2 cellular contexts compared by ENCODE assay signal in the genomic region with DNA sequence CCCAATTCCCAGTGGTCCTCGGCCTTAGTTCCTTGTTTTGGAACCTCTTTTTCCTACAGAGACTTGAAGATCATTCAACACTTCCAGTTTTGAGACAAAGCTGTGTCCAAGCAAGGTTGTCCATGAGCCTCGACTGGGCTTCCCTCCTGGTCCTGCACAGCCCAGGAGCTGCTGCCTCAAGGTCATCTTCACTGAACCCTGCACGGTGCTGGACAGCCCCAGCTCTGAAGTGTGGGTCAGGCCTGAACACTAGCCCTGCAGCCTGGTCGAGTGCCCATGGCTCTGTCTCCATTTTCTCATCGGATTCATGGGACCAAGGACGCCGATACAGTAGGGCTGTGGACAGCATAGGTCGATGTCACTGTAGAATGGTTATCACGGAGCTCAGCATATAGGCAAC.
A peak's percentile ranks its signal among the peaks of the same experiment; 100 is the strongest.
TF ChIP-seq lines count a peak whose summit lies in the region.

No MANE protein-coding gene starts in this region.

TF ChIP-seq in HepG2, 621 proteins besides CTCF, POLR2A, EP300 and RAD21:
- TF ChIP-seq TRAFD1 (CRISPR knock-in tag; IDR thresholded peaks at IDR 0.05; ENCODE audit: borderline replicate concordance) (no peak), SMAD3 (CRISPR knock-in tag; IDR thresholded peaks at IDR 0.05) (no peak)
- TF ChIP-seq, protein P1, sequence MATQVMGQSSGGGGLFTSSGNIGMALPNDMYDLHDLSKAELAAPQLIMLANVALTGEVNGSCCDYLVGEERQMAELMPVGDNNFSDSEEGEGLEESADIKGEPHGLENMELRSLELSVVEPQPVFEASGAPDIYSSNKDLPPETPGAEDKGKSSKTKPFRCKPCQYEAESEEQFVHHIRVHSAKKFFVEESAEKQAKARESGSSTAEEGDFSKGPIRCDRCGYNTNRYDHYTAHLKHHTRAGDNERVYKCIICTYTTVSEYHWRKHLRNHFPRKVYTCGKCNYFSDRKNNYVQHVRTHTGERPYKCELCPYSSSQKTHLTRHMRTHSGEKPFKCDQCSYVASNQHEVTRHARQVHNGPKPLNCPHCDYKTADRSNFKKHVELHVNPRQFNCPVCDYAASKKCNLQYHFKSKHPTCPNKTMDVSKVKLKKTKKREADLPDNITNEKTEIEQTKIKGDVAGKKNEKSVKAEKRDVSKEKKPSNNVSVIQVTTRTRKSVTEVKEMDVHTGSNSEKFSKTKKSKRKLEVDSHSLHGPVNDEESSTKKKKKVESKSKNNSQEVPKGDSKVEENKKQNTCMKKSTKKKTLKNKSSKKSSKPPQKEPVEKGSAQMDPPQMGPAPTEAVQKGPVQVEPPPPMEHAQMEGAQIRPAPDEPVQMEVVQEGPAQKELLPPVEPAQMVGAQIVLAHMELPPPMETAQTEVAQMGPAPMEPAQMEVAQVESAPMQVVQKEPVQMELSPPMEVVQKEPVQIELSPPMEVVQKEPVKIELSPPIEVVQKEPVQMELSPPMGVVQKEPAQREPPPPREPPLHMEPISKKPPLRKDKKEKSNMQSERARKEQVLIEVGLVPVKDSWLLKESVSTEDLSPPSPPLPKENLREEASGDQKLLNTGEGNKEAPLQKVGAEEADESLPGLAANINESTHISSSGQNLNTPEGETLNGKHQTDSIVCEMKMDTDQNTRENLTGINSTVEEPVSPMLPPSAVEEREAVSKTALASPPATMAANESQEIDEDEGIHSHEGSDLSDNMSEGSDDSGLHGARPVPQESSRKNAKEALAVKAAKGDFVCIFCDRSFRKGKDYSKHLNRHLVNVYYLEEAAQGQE (IDR thresholded peaks at IDR 0.05; ENCODE audit: borderline replicate concordance in 1 of 2, low read depth in 1 of 2, low read length in 2 of 2) = 0 out of 4 replicates have a peak, but pooled peaks of 1 of the 2 experiments have one; percentile 31

TF ChIP-seq in IMR-90, 13 proteins besides CTCF, POLR2A, EP300 and RAD21:
- no peak for TF ChIP-seq MAZ (IDR thresholded peaks at IDR 0.05; ENCODE audit: borderline replicate concordance, low read depth, low read length)
- TF ChIP-seq RFX5 (IDR thresholded peaks at IDR 0.05; ENCODE audit: low read depth, low read length) = no peak
- no peak for TF ChIP-seq MXI1 (IDR thresholded peaks at IDR 0.05; ENCODE audit: borderline replicate concordance, low read depth, low read length)
- no peak for TF ChIP-seq BHLHE40 (IDR thresholded peaks at IDR 0.05; ENCODE audit: low read depth, low read length)
- no peak for TF ChIP-seq CHD1 (IDR thresholded peaks at IDR 0.05; ENCODE audit: low read depth, low read length)
- TF ChIP-seq CEBPB (IDR thresholded peaks at IDR 0.05; ENCODE audit: low read depth, low read length) = no peak
- no peak for TF ChIP-seq ELK1 (IDR thresholded peaks at IDR 0.05; ENCODE audit: borderline replicate concordance, low read depth, low read length)
- no peak for TF ChIP-seq SMC3 (IDR thresholded peaks at IDR 0.05; ENCODE audit: low read depth, low read length)
- TF ChIP-seq FOS (IDR thresholded peaks at IDR 0.05; ENCODE audit: low read depth, low read length) = no peak
